9 cellular contexts compared by ENCODE assay signal in genomic region chr12:53211476-53212381, GRCh38. TPM values are rescaled to one million over a fixed set of nuclear protein-coding genes. Genes with fewer than 3 reads are reported as not detected.
DNase-seq lines count a peak whose midpoint lies in the region; ATAC-seq and TF ChIP-seq lines count a peak whose summit lies in the region.
"Had no signal": no experiment of that assay in that cellular context is flagged by ENCODE, and none has a peak within 500 bp of the region (broad histone marks: within the 10 kb centered on the region; RNA-seq: fewer than 3 reads in every experiment).

No MANE protein-coding gene starts in this region.

- CTCF ChIA-PET in CD8-positive, alpha-beta memory T cell (lab: Charles Lee), result interaction anchor here (0.6 to 13.9 kb wide), 17 partner anchors 9 to 166 kb away, joined by 3 to 192 read pairs (median 8); partner anchors contain the start of genes AAAS, ESPL1, PFDN5 and SOAT2

- no peaks in the 10 kb centered on the region for H3K9me3 ChIP-seq in CD8-positive, alpha-beta memory T cell (ENCODE audit: low read length)

- TF ChIP-seq POLR2A in GM18505 (IDR thresholded peaks at IDR 0.05; ENCODE audit: borderline replicate concordance, extremely low read depth, insufficient read depth, insufficient read length), result no peak

- H3K27me3 ChIP-seq in CD8-positive, alpha-beta memory T cell (ENCODE audit: insufficient read depth, low read length, poor library complexity, severe bottlenecking), result no peaks in the 10 kb centered on the region
- no peaks in the 10 kb centered on the region for H3K27me3 ChIP-seq in kidney epithelial cell (ENCODE audit: control insufficient read depth, insufficient read depth, low read length)

- H3K4me3 Mint-ChIP-seq in CD8-positive, alpha-beta memory T cell, result peak overlapping the region in 3 of 7 donors; percentile 41 to 81 (median 46)
- H3K4me3 Mint-ChIP-seq: activated naive CD4-positive, alpha-beta T cell treated with anti-CD3 and anti-CD28 coated beads, Interleukin-2, amount 10 ng/mL, durations not matched to agents 7 days and 5 days had no signal

- peaks cover 0 to under 1% of the 10 kb centered on the region in 2 donors for H3K27me3 Mint-ChIP-seq in CD8-positive, alpha-beta memory T cell
- H3K27me3 Mint-ChIP-seq: activated naive CD4-positive, alpha-beta T cell treated with anti-CD3 and anti-CD28 coated beads, Interleukin-2, amount 10 ng/mL, durations not matched to agents 7 days and 5 days had no signal

- peaks cover 57% of the 10 kb centered on the region for H3K4me1 ChIP-seq in CD8-positive, alpha-beta memory T cell (ENCODE audit: insufficient read depth, low read length)

- H3K27ac ChIP-seq in CD8-positive, alpha-beta memory T cell (ENCODE audit: low read depth, low read length), result no peak overlapping the region
- H3K27ac ChIP-seq in VCaP, result no peak overlapping the region

- no peaks in the 10 kb centered on the region for H3K9me3 Mint-ChIP-seq in CD8-positive, alpha-beta memory T cell
- H3K9me3 Mint-ChIP-seq: activated naive CD4-positive, alpha-beta T cell treated with anti-CD3 and anti-CD28 coated beads, Interleukin-2, amount 10 ng/mL, durations not matched to agents 7 days and 5 days had no signal

- H3K36me3 ChIP-seq in CD8-positive, alpha-beta memory T cell (ENCODE audit: insufficient read depth, low read length), result peaks cover 37% of the 10 kb centered on the region
- peaks cover 1% of the 10 kb centered on the region for H3K36me3 ChIP-seq in kidney epithelial cell (ENCODE audit: control insufficient read depth, insufficient read depth, low read length)

- TF ChIP-seq CTCF in GM20000 (IDR thresholded peaks at IDR 0.05; ENCODE audit: extremely low read depth, missing control alignments) (peak; percentile 64), VCaP (conservative IDR thresholded peaks at IDR 0.05) (peak; percentile 63), kidney epithelial cell (IDR thresholded peaks at IDR 0.05; ENCODE audit: insufficient read depth, low read length, poor library complexity, severe bottlenecking) (peak; percentile 52)

- H3K4me1 Mint-ChIP-seq in CD8-positive, alpha-beta memory T cell, result peaks cover 59 to 81% (median 64%) of the 10 kb centered on the region in 3 donors

- peak overlapping the region in 7 of 8 donors; percentile 4 to 99 (median 57) for H3K27ac Mint-ChIP-seq in CD8-positive, alpha-beta memory T cell
- H3K27ac Mint-ChIP-seq: activated naive CD4-positive, alpha-beta T cell treated with anti-CD3 and anti-CD28 coated beads, Interleukin-2, amount 10 ng/mL, durations not matched to agents 7 days and 5 days had no signal

- POLR2A ChIA-PET in CD8-positive, alpha-beta memory T cell (lab: Charles Lee), result interaction anchor here (0.7 kb wide), 1 partner anchor 109 kb away, joined by 3 read pairs; no protein-coding TSS in a partner anchor

- DNase-seq in CD8-positive, alpha-beta memory T cell, result no peak
- DNase-seq in GM20000 (ENCODE audit: low spot score) (no peak), kidney epithelial cell (ENCODE audit: low read depth) (no peak), pons (ENCODE audit: low spot score) (no peak), NOMO-1 treated with dmso at 0.1 percent for 144 hours (lab: John Stamatoyannopoulos, UW; ENCODE audit: unreplicated experiment) (no peak)
- DNase-seq: activated naive CD4-positive, alpha-beta T cell treated with anti-CD3 and anti-CD28 coated beads, Interleukin-2, amount 10 ng/mL, durations not matched to agents 7 days and 5 days; NCI-H526 treated with DMSO at 0.1 percent for 48 hours had no signal

- no peak overlapping the region for H3K4me3 ChIP-seq in CD8-positive, alpha-beta memory T cell (ENCODE audit: low read length)
- no peak overlapping the region for H3K4me3 ChIP-seq in kidney epithelial cell (ENCODE audit: low read depth, low read length)

- peaks cover 1 to 64% (median 11%) of the 10 kb centered on the region in 3 donors for H3K36me3 Mint-ChIP-seq in CD8-positive, alpha-beta memory T cell

- no peak for ATAC-seq in GM18505 (IDR thresholded peaks at IDR 0.05; ENCODE audit: unreplicated experiment)

RNA-seq across cellular contexts. Expression of gene ITGB7, which starts 4.7 kb away (rescaled TPM):
- 100 to 1,000 TPM; 339 TPM for total RNA-seq in CD8-positive, alpha-beta memory T cell
- polyA plus RNA-seq in CD8-positive, alpha-beta memory T cell, result 292 TPM
- 0.75 and 1.6 TPM in 2 replicates for total RNA-seq in kidney epithelial cell

RNA-seq across cellular contexts. Expression of gene RARG, which starts 20.3 kb away (rescaled TPM):
- 10 to 100 TPM; 67.0 to 68.4 TPM for total RNA-seq in CD8-positive, alpha-beta memory T cell
- polyA plus RNA-seq in CD8-positive, alpha-beta memory T cell, result 15.4 TPM
- total RNA-seq in kidney epithelial cell, result 6.1 and 6.9 TPM in 2 replicates

RNA-seq across cellular contexts. Expression of gene CSAD, which starts 31.0 kb away (rescaled TPM):
- 10 to 100 TPM; 15.8 to 18.7 TPM for total RNA-seq in CD8-positive, alpha-beta memory T cell
- 0.70 TPM for polyA plus RNA-seq in CD8-positive, alpha-beta memory T cell
- 5.3 and 9.1 TPM in 2 replicates for total RNA-seq in kidney epithelial cell

RNA-seq across cellular contexts. Expression of gene ZNF740, which starts 31.2 kb away (rescaled TPM):
- total RNA-seq in CD8-positive, alpha-beta memory T cell, result 10 to 100 TPM; 50.4 to 52.0 TPM
- polyA plus RNA-seq in CD8-positive, alpha-beta memory T cell, result 3.3 TPM
- 9.1 and 9.9 TPM in 2 replicates for total RNA-seq in kidney epithelial cell

RNA-seq across cellular contexts. Expression of gene ESPL1, which starts 56.4 kb away (rescaled TPM):
- total RNA-seq in CD8-positive, alpha-beta memory T cell, result 10 to 100 TPM; 58.4 to 63.4 TPM
- not detected for polyA plus RNA-seq in CD8-positive, alpha-beta memory T cell
- 2.2 and 4.0 TPM in 2 replicates for total RNA-seq in kidney epithelial cell

Comparison
In these comparisons a context has a peak if more than half of its experiments do, and no peak if none do; other contexts are left out.
1. RNA of gene ITGB7, which starts 4.7 kb away (total RNA-seq): 339 TPM in CD8-positive, alpha-beta memory T cell; 0.75 to 1.6 TPM in kidney epithelial cell; every median in the first group is over 100 times any median in the second.
2. Peak in every context shown above with its lines, with median percentiles within 50 percentile points of each other: CTCF ChIP-seq.